In genomic region chr1:16236091-16236494, GRCh38 we compare ENCODE assay signal across 8 cellular contexts. TPM values are rescaled to one million over a fixed set of nuclear protein-coding genes. Genes with fewer than 3 reads are reported as not detected.
DNase-seq lines count a peak whose midpoint lies in the region; ATAC-seq, FAIRE-seq and TF ChIP-seq lines count a peak whose summit lies in the region.

No MANE protein-coding gene starts in this region.

- no peaks in the 10 kb centered on the region for H3K36me3 Mint-ChIP-seq in astrocyte (ENCODE audit: low read depth, unreplicated experiment)

- peak overlapping the region; percentile 88 for H3K4me3 Mint-ChIP-seq in astrocyte (ENCODE audit: unreplicated experiment)

- no peaks in the 10 kb centered on the region for H3K27me3 ChIP-seq in DOHH2 (ENCODE audit: control insufficient read depth, low read length)
- no peaks in the 10 kb centered on the region for H3K27me3 ChIP-seq in RWPE2 (ENCODE audit: insufficient read depth, poor library complexity, severe bottlenecking)
- no peaks in the 10 kb centered on the region for H3K27me3 ChIP-seq in astrocyte (ENCODE audit: insufficient read depth, low read length)

- H3K9me3 ChIP-seq in DOHH2 (ENCODE audit: control insufficient read depth, insufficient read depth, low read length) (no peaks in the 10 kb centered on the region), RWPE2 (ENCODE audit: severe bottlenecking) (no peaks in the 10 kb centered on the region), astrocyte (ENCODE audit: insufficient read depth, low read depth, low read length) (no peaks in the 10 kb centered on the region)

- peaks cover 4% of the 10 kb centered on the region for H3K9me3 Mint-ChIP-seq in astrocyte (ENCODE audit: unreplicated experiment)

- H3K4me1 Mint-ChIP-seq in astrocyte (ENCODE audit: low read depth, unreplicated experiment): peaks cover 7% of the 10 kb centered on the region

- DNase-seq in HuH-7.5 (ENCODE audit: low spot score) (peak; percentile 50), RWPE2 (ENCODE audit: low spot score) (no peak), astrocyte (ENCODE audit: low read depth) (no peak), kidney tubule cell (ENCODE audit: low spot score) (peak; percentile 65), mesenteric fat pad (ENCODE audit: low spot score) (no peak)
- DNase-seq in stimulated activated CD4-positive, alpha-beta T cell treated with anti-CD3 and anti-CD28 coated beads, TNF-alpha, amount 100 ng/mL, for 1 hour (ENCODE audit: low read depth in 3 of 3, low spot score in 1 of 3): peak in 2 of 3 donors; percentile 13 to 27

- no peaks in the 10 kb centered on the region for H3K79me2 ChIP-seq in DOHH2 (ENCODE audit: control insufficient read depth, low read length)
- no peaks in the 10 kb centered on the region for H3K79me2 ChIP-seq in astrocyte (ENCODE audit: insufficient read depth, low read length)

- H3K9ac ChIP-seq in astrocyte (ENCODE audit: low read length): peak overlapping the region; percentile 73

- H3K9me2 ChIP-seq in DOHH2 (replicated peaks; ENCODE audit: control insufficient read depth, low read length): no peaks in the 10 kb centered on the region

- H3K4me2 ChIP-seq in DOHH2 (ENCODE audit: low read length): peak overlapping the region; percentile 84
- peak overlapping the region; percentile 87 for H3K4me2 ChIP-seq in astrocyte (ENCODE audit: low read length)

- H3K36me3 ChIP-seq in DOHH2 (ENCODE audit: control insufficient read depth, low read length): no peaks in the 10 kb centered on the region
- no peaks in the 10 kb centered on the region for H3K36me3 ChIP-seq in RWPE2 (ENCODE audit: low read depth)
- H3K36me3 ChIP-seq in astrocyte (ENCODE audit: insufficient read depth, low read length): no peaks in the 10 kb centered on the region

- H3K4me1 ChIP-seq in DOHH2 (ENCODE audit: control insufficient read depth, low read length): peaks cover 16% of the 10 kb centered on the region
- peaks cover 12% of the 10 kb centered on the region for H3K4me1 ChIP-seq in RWPE2 (ENCODE audit: insufficient read depth, poor library complexity, severe bottlenecking)
- peaks cover 24% of the 10 kb centered on the region for H3K4me1 ChIP-seq in astrocyte (ENCODE audit: insufficient read depth, low read length)

- TF ChIP-seq CTCF in DOHH2 (IDR thresholded peaks at IDR 0.05; ENCODE audit: low read depth, low read length, poor library complexity, severe bottlenecking) (peak; percentile 51), RWPE2 (IDR thresholded peaks at IDR 0.05; ENCODE audit: poor library complexity, severe bottlenecking) (no peak), astrocyte (IDR thresholded peaks at IDR 0.05; ENCODE audit: insufficient read depth, low read depth, low read length) (no peak)

- no peak for FAIRE-seq in astrocyte (lab: Jason Lieb, UNC)

- peak overlapping the region; percentile 75 for H2AFZ ChIP-seq in astrocyte (ENCODE audit: low read depth, low read length)

- H3F3A ChIP-seq in DOHH2 (ENCODE audit: control insufficient read depth, insufficient read depth): peaks cover 5% of the 10 kb centered on the region; the same call in 1 of the 2 replicates

- ATAC-seq in GM21526 (IDR thresholded peaks at IDR 0.05; ENCODE audit: low FRiP score, unreplicated experiment) (peak; percentile 38), RWPE2 (ENCODE audit: low read depth) (peak; percentile 70)

- H3K27ac ChIP-seq in DOHH2 (ENCODE audit: low read depth, low read length): no peak overlapping the region
- H3K27ac ChIP-seq in RWPE2 (ENCODE audit: poor library complexity, severe bottlenecking): peak overlapping the region; percentile 61
- no peak overlapping the region for H3K27ac ChIP-seq in astrocyte (ENCODE audit: low read depth, low read length)

- H3K27ac Mint-ChIP-seq in astrocyte (ENCODE audit: unreplicated experiment): no peak overlapping the region

- H3K4me3 ChIP-seq in DOHH2 (ENCODE audit: low read length): peak overlapping the region; percentile 78
- peak overlapping the region; percentile 46 for H3K4me3 ChIP-seq in RWPE2 (ENCODE audit: severe bottlenecking)
- H3K4me3 ChIP-seq in astrocyte (ENCODE audit: insufficient read depth, low read depth, low read length): peak overlapping the region; percentile 83

- H4K20me1 ChIP-seq in DOHH2 (ENCODE audit: control insufficient read depth, insufficient read depth, low read depth, low read length) (no peaks in the 10 kb centered on the region), astrocyte (ENCODE audit: insufficient read depth, low read length) (no peaks in the 10 kb centered on the region)

- no peaks in the 10 kb centered on the region for H3K27me3 Mint-ChIP-seq in astrocyte (ENCODE audit: low read depth, unreplicated experiment)

RNA-seq across cellular contexts. Expression of gene CPLANE2, which starts 0.9 kb away (rescaled TPM):
- total RNA-seq in astrocyte: 8.2 and 8.6 TPM in 2 replicates
- total RNA-seq in mesenteric fat pad: 1.9 TPM

RNA-seq across cellular contexts. Expression of gene ARHGEF19, which starts 23.6 kb away (rescaled TPM):
- total RNA-seq in astrocyte: 5.7 and 7.4 TPM in 2 replicates
- 6.7 TPM for total RNA-seq in mesenteric fat pad

Comparison
In these comparisons a context has a peak if more than half of its experiments do, and no peak if none do; other contexts are left out.
1. DNase-seq: peak in HuH-7.5 (single experiment), kidney tubule cell (single experiment) and stimulated activated CD4-positive, alpha-beta T cell treated with anti-CD3 and anti-CD28 coated beads, TNF-alpha, amount 100 ng/mL, for 1 hour (2 of 3); none in RWPE2 (single experiment), astrocyte (single experiment) and mesenteric fat pad (single experiment).
2. Peak in every context shown above with its lines, with median percentiles within 50 percentile points of each other: H3K4me3 ChIP-seq.